Comparison of ENCODE assay signal across 34 cellular contexts in the genomic region with DNA sequence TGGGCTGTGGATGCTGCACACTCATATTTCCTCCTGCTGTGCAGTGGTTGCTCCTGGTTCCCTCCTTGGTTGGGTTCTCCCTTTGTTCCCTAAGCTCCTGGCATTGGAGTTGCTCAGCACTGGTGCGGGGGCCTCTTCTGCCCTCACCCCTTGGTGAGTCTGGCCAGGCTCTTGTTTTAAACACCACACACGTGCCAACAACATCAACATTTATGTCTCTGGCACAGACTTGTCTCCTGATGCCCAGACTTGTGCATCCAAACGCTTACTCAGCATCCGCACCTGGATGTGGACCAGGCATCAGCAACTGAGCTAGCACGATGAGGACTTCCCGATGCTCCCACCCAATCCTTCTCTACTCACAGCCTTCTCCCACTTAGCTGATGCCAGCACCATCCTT.
"Had no signal": no experiment of that assay in that cellular context is flagged by ENCODE, and none has a peak within 500 bp of the region (broad histone marks: within the 10 kb centered on the region; RNA-seq: fewer than 3 reads in every experiment).

No MANE protein-coding gene starts in this region.

- H2AFZ ChIP-seq: PC-9 had no signal

- H3K4me2 ChIP-seq: PC-9 had no signal

- ATAC-seq: activated T-cell treated with anti-CD3 and anti-CD28 coated beads, Interleukin-2, amount 50 U/mL, for 4 hours had no signal

- H3K27me3 ChIP-seq: brain microvascular endothelial cell had no signal

- H3K4me3 ChIP-seq: PC-9 had no signal

- H3K36me3 ChIP-seq: brain microvascular endothelial cell had no signal

- DNase-seq: activated B cell treated with CpG ODN at 0.5 μM for 24 hours; activated CD4-positive, alpha-beta memory T cell treated with anti-CD3 and anti-CD28 coated beads for 36 hours; activated CD4-positive, alpha-beta T cell treated with anti-CD3 and anti-CD28 coated beads for 4 hours; activated CD4-positive, alpha-beta T cell treated with anti-CD3 and anti-CD28 coated beads, Interleukin-2, amount 50 U/mL, for 1 hour; activated CD4-positive, CD25-positive, alpha-beta regulatory T cell treated with anti-CD3 and anti-CD28 coated beads, Interleukin-2, amount 50 U/mL, for 72 hours; activated CD8-positive, alpha-beta memory T cell treated with anti-CD3 and anti-CD28 coated beads, Interleukin-2, amount 50 U/mL, for 4 hours; activated naive CD4-positive, alpha-beta T cell; activated naive CD4-positive, alpha-beta T cell treated with anti-CD3 and anti-CD28 coated beads, Interleukin-2, amount 50 U/mL, for 16 hours; activated naive CD8-positive, alpha-beta T cell treated with anti-CD3 and anti-CD28 coated beads for 36 hours; activated T-cell treated with anti-CD3 and anti-CD28 coated beads for 4 hours; activated T-cell treated with anti-CD3 and anti-CD28 coated beads, Interleukin-2, amount 50 U/mL, for 4 hours; amniotic stem cell; aorta; brain microvascular endothelial cell; Kasumi-1; MM.1S; MV-4-11; NCI-H1092; NCI-H1436 treated with DMSO at 0.1 percent for 48 hours; NCI-H1694 treated with DMSO at 0.1 percent for 48 hours; NCI-H2029; NCI-H2107; NCI-H2171; NCI-H510A; NCI-H526; NCI-H748 treated with DMSO at 0.1 percent for 48 hours; PC-9; Right ventricle myocardium superior; SW 1271; T-helper 1 cell; T-helper 2 cell; T-helper 9 cell had no signal

- H3K27ac ChIP-seq: brain microvascular endothelial cell, PC-9, RWPE1, VCaP had no signal
